1 cellular context compared by ENCODE assay signal in the genomic region with DNA sequence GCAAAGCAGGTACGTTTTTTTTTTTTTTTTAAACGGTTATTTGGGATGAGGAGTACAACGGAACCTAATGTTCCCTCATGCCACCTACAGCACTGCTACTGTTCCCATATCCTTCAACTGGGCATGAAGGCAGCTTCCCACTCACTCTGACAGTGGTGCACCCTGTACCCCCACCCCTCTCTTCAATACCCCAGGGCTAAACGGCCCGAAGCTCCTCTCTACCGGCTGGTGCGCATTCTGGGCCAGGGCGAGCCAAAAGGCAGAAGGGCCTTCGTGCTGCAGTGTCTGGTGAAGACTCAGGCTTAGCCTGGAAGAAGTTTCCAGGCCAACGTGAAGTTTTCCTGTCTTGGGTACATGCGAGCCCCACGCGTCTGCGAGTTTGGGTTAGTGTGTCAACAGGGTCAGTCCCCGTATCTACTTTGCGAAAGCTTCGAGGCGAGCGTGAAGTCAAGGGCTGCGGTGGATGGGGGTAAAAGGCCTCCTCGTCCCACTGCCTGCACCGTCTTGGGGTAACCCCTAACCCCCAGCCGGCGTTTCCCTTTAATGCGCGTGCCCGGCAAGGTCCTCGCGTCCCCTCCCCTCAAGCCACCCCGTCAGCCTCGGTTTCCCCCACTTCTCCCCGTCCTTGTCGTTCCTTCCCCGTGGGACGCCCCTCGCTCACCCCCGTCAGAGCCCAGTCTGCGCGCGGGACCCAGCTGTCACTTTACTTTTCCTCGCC.
TF ChIP-seq lines count a peak whose summit lies in the region.

No MANE protein-coding gene starts in this region.

TF ChIP-seq in HepG2, 621 proteins besides CTCF, POLR2A, EP300 and RAD21:
- TF ChIP-seq ZNF687 (CRISPR knock-in tag; IDR thresholded peaks at IDR 0.05): peak; percentile 30; the same call in 1 of the 2 replicates
- TF ChIP-seq ATF7-NPFF (CRISPR knock-in tag; IDR thresholded peaks at IDR 0.05; ENCODE audit: low read depth): peak; percentile 45; the same call in 1 of the 2 replicates
- peak; percentile 10 for TF ChIP-seq HNRNPLL (IDR thresholded peaks at IDR 0.05; ENCODE audit: low read depth, low read length, poor library complexity, severe bottlenecking)
- TF ChIP-seq NFE2L2 (IDR thresholded peaks at IDR 0.05; ENCODE audit: low read length): no peak
- TF ChIP-seq ZFP91 (CRISPR knock-in tag; IDR thresholded peaks at IDR 0.05; ENCODE audit: borderline replicate concordance): peak; percentile 94
